Comparison of ENCODE assay signal across 8 cellular contexts in genomic region chr6:75526502-75527127, GRCh38. TPM values are rescaled to one million over a fixed set of nuclear protein-coding genes. Genes with fewer than 3 reads are reported as not detected.
DNase-seq lines count a peak whose midpoint lies in the region; ATAC-seq, FAIRE-seq and TF ChIP-seq lines count a peak whose summit lies in the region.

No MANE protein-coding gene starts in this region.

- no peak for FAIRE-seq in HepG2 (lab: Jason Lieb, UNC)

- H3K36me3 ChIP-seq in A673 (ENCODE audit: insufficient read depth, low read length, poor library complexity, severe bottlenecking), result no peaks in the 10 kb centered on the region
- H3K36me3 ChIP-seq in HepG2 (replicated peaks in 1 of 2; ENCODE audit: control insufficient read depth in 1 of 2, insufficient read depth in 2 of 2, low read length in 2 of 2), result no peaks in the 10 kb centered on the region

- no peak overlapping the region for H2AFZ ChIP-seq in HepG2 (ENCODE audit: low read length)

- 5% methylated on average over 4 of the region's 4 CpGs for WGBS in HepG2 (ENCODE audit: low lambda C conversion rate)

- no peaks in the 10 kb centered on the region for H4K20me1 ChIP-seq in HepG2 (ENCODE audit: insufficient read depth, low read length)

- POLR2A ChIA-PET in A673 (lab: Charles Lee; ENCODE audit: low non-redundant PET), result no interaction called here
- POLR2A ChIA-PET in HepG2 (lab: Yijun Ruan, JAX), result no interaction called here

- H3K4me1 ChIP-seq in A673 (ENCODE audit: insufficient read depth, low read length, poor library complexity, severe bottlenecking) (peaks cover 11% of the 10 kb centered on the region), HepG2 (ENCODE audit: insufficient read depth, low read length) (peaks cover 12% of the 10 kb centered on the region)

- no peak for TF ChIP-seq POLR2A in HepG2 (IDR thresholded peaks at IDR 0.05; ENCODE audit: insufficient read depth in 1 of 2, low read depth in 2 of 2, low read length in 2 of 2)

- intact Hi-C loops in A673 (cut with micrococcal nuclease; ENCODE audit: unreplicated experiment) (loop anchor here (1.0 to 5.0 kb wide), 3 partner anchors 159 to 260 kb away; no protein-coding TSS in a partner anchor), HepG2 (cut with micrococcal nuclease; ENCODE audit: unreplicated experiment) (loop anchor here (1.0 kb wide), 3 partner anchors 158 to 260 kb away; no protein-coding TSS in a partner anchor)

- DNase-seq in A673 (ENCODE audit: low spot score) (peak; percentile 78), NCI-H2196 (lab: John Stamatoyannopoulos, UW; ENCODE audit: unreplicated experiment) (peak; percentile 49), choroid plexus epithelial cell (ENCODE audit: low read depth) (peak; percentile 91), HepG2 (ENCODE audit: low spot score) (peak; percentile 56)
- peak; percentile 19 for DNase-seq in activated CD4-positive, alpha-beta T cell treated with anti-CD3 and anti-CD28 coated beads for 1 hour
- DNase-seq in stimulated activated CD4-positive, alpha-beta T cell treated with anti-CD3 and anti-CD28 coated beads, TNF-alpha, amount 100 ng/mL, for 48 hours (ENCODE audit: low read depth in 3 of 3), result peak; percentile 6 to 36 (median 18)

- BruUV-seq in A673 (replicated peaks; lab: Mats Ljungman, UMichigan) (no TSS peak), HepG2 (replicated peaks; lab: Mats Ljungman, UMichigan) (no TSS peak)

- in situ Hi-C loops in HepG2 (cut with HindIII; ENCODE audit: extremely low pct_ligation_motif_present, low pct_unique_long_range_greater_than_20kb), result loop anchor here (5.0 to 10.0 kb wide), 2 partner anchors 159 to 242 kb away; partner anchors contain the start of gene TMEM30A

- H3K9me3 ChIP-seq in A673 (ENCODE audit: low read depth, low read length, poor library complexity, severe bottlenecking) (no peaks in the 10 kb centered on the region), HepG2 (ENCODE audit: low read length) (0 out of 2 replicates have a peak, but pooled peaks cover 3% of the 10 kb centered on the region)

- TF ChIP-seq CTCF in A673 (conservative IDR thresholded peaks at IDR 0.05; ENCODE audit: low read depth, low read length) (peak; percentile 79), choroid plexus epithelial cell (conservative IDR thresholded peaks at IDR 0.05; ENCODE audit: low read depth, low read length) (peak; percentile 76), HepG2 (CRISPR knock-in tag; IDR thresholded peaks at IDR 0.05) (peak; percentile 76)

- H3K27ac ChIP-seq in A673 (ENCODE audit: low read depth, low read length, poor library complexity, severe bottlenecking) (no peak overlapping the region), HepG2 (ENCODE audit: extremely low read length, insufficient read depth, low read length) (no peak overlapping the region)

- CTCF ChIA-PET in A673 (lab: Charles Lee) (no interaction called here), HepG2 (lab: Yijun Ruan, JAX; ENCODE audit: low intra/inter-chr PET ratio, low total read pairs) (interaction anchor here (0.8 to 2.3 kb wide), 6 partner anchors 158 to 317 kb away, joined by 3 to 19 read pairs (median 10); no protein-coding TSS in a partner anchor)

- H3K4me2 ChIP-seq in HepG2 (ENCODE audit: low read depth, low read length), result no peak overlapping the region

- no peaks in the 10 kb centered on the region for H3K79me2 ChIP-seq in HepG2 (ENCODE audit: insufficient read depth, low read length)

- H3K9ac ChIP-seq in HepG2 (ENCODE audit: insufficient read depth, low read depth, low read length), result no peak overlapping the region

- H3K4me3 ChIP-seq in A673 (ENCODE audit: low read depth, low read length, poor library complexity, severe bottlenecking), result no peak overlapping the region
- H3K4me3 ChIP-seq in choroid plexus epithelial cell (ENCODE audit: low read depth, low read length), result no peak overlapping the region
- no peak overlapping the region for H3K4me3 ChIP-seq in HepG2 (replicated peaks in 1 of 3; ENCODE audit: insufficient read depth in 1 of 3, low read depth in 2 of 3, low read length in 3 of 3)

- peak; percentile 65 for TF ChIP-seq RAD21 in HepG2 (CRISPR knock-in tag; IDR thresholded peaks at IDR 0.05)

- H3K27me3 ChIP-seq in A673 (replicated peaks; ENCODE audit: insufficient read depth, low read depth, low read length, poor library complexity), result no peaks in the 10 kb centered on the region
- no peaks in the 10 kb centered on the region for H3K27me3 ChIP-seq in HepG2 (ENCODE audit: control insufficient read depth in 1 of 2, insufficient read depth in 2 of 2, low read length in 2 of 2)

- no peak for TF ChIP-seq EP300 in HepG2 (IDR thresholded peaks at IDR 0.05; ENCODE audit: low read depth in 2 of 2, low read length in 2 of 2)
- TF ChIP-seq EP300 in HepG2 (CRISPR knock-in tag; IDR thresholded peaks at IDR 0.05; ENCODE audit: borderline replicate concordance), result no peak

- peak; percentile 91 for ATAC-seq in GM18502 (IDR thresholded peaks at IDR 0.05; ENCODE audit: poor library complexity, unreplicated experiment)
- ATAC-seq in HG03103 (IDR thresholded peaks at IDR 0.05; ENCODE audit: low read depth, unreplicated experiment), result peak; percentile 75
- ATAC-seq in HepG2, result peak; percentile 76

TF ChIP-seq in HepG2, 621 proteins besides CTCF, POLR2A, EP300 and RAD21 (continues in another document):
- TF ChIP-seq CEBPB (IDR thresholded peaks at IDR 0.05; ENCODE audit: borderline replicate concordance, low read depth, low read length) (peak; percentile 60; the same call in 1 of the 2 replicates), MAFK (conservative IDR thresholded peaks at IDR 0.05 in 1 of 2, IDR thresholded peaks at IDR 0.05 in 1 of 2; ENCODE audit: low read length in 2 of 2) (0 out of 4 replicates have a peak, but pooled peaks of 1 of the 2 experiments have one; percentile 8), STAG1 (CRISPR knock-in tag; IDR thresholded peaks at IDR 0.05) (peak; percentile 86), ZNF709 (CRISPR knock-in tag; IDR thresholded peaks at IDR 0.05) (no peak), HOMEZ (CRISPR knock-in tag; IDR thresholded peaks at IDR 0.05; ENCODE audit: low read depth) (no peak), ATF6 (CRISPR knock-in tag; conservative IDR thresholded peaks at IDR 0.05) (no peak), CEBPG (CRISPR knock-in tag; IDR thresholded peaks at IDR 0.05) (peak; percentile 29; the same call in 1 of the 2 replicates)

RNA-seq across cellular contexts. Expression of gene FILIP1, which starts 33.0 kb away (rescaled TPM):
- total RNA-seq in A673 (2021) (0.24 and 0.32 TPM in 2 replicates), HepG2 (2016; rRNA removed; fragmentation: Illumina TruSeq; extraction: Trizol) (not detected in 2 replicates)
- total RNA-seq in HepG2 (2016; cell fraction: cytosol; rRNA removed; fragmentation: Illumina TruSeq; extraction: Trizol; ENCODE audit: low read depth), result not detected in 2 replicates
- not detected in 2 replicates for total RNA-seq in HepG2 (2016; cell fraction: insoluble cytoplasmic fraction; rRNA removed; fragmentation: Illumina TruSeq; extraction: Trizol)
- total RNA-seq in HepG2 (2016; cell fraction: membrane; rRNA removed; fragmentation: Illumina TruSeq; extraction: Trizol), result not detected in 2 replicates
- total RNA-seq in HepG2 (2016; cell fraction: nucleus; rRNA removed; fragmentation: Illumina TruSeq; extraction: Trizol), result not detected in 2 replicates
- not detected in 2 replicates for polyA plus RNA-seq in HepG2 (2011; rRNA removed)
- polyA plus RNA-seq in HepG2 (2011; cell fraction: cytosol; rRNA removed), result not detected in 2 replicates
- polyA plus RNA-seq in HepG2 (2011; cell fraction: nucleus; rRNA removed), result not detected in 2 replicates
- polyA plus RNA-seq in HepG2 (2012), result 0.01 and 0.04 TPM in 2 replicates
- not detected in 2 replicates for polyA plus RNA-seq in HepG2 (2016; cell fraction: cytosol; fragmentation: Illumina TruSeq; extraction: Trizol; ENCODE audit: low read depth)
- not detected in 2 replicates for polyA plus RNA-seq in HepG2 (2016; cell fraction: insoluble cytoplasmic fraction; fragmentation: Illumina TruSeq; extraction: Trizol; ENCODE audit: low read depth)
- not detected in 2 replicates for polyA plus RNA-seq in HepG2 (2016; cell fraction: membrane; fragmentation: Illumina TruSeq; extraction: Trizol; ENCODE audit: low read depth)
- not detected in 2 replicates for polyA plus RNA-seq in HepG2 (2016; cell fraction: nucleus; fragmentation: Illumina TruSeq; extraction: Trizol; ENCODE audit: insufficient read depth, low read depth)
- polyA minus RNA-seq in HepG2 (2011; rRNA and poly(A)+ RNA removed; ENCODE audit: low replicate concordance), result not detected in 2 replicates
- not detected in 2 replicates for polyA minus RNA-seq in HepG2 (2011; cell fraction: cytosol; rRNA and poly(A)+ RNA removed)
- polyA minus RNA-seq in HepG2 (2011; cell fraction: nucleus; rRNA and poly(A)+ RNA removed), result not detected in 2 replicates

Comparison
In these comparisons a context has a peak if more than half of its experiments do, and no peak if none do; other contexts are left out.
1. DNase-seq: peak in every context shown above with its lines; median percentile 91 in choroid plexus epithelial cell; 78 in A673; 56 in HepG2; 49 in NCI-H2196; 19 in activated CD4-positive, alpha-beta T cell treated with anti-CD3 and anti-CD28 coated beads for 1 hour; 18 in stimulated activated CD4-positive, alpha-beta T cell treated with anti-CD3 and anti-CD28 coated beads, TNF-alpha, amount 100 ng/mL, for 48 hours.